Comparison of ENCODE assay signal across 1 cellular context in genomic region chr16:81473969-81474959, GRCh38.
TF ChIP-seq lines count a peak whose summit lies in the region.

No MANE protein-coding gene starts in this region.

TF ChIP-seq in WTC11, 78 proteins besides CTCF, POLR2A, EP300 and RAD21:
- TF ChIP-seq, protein P1, sequence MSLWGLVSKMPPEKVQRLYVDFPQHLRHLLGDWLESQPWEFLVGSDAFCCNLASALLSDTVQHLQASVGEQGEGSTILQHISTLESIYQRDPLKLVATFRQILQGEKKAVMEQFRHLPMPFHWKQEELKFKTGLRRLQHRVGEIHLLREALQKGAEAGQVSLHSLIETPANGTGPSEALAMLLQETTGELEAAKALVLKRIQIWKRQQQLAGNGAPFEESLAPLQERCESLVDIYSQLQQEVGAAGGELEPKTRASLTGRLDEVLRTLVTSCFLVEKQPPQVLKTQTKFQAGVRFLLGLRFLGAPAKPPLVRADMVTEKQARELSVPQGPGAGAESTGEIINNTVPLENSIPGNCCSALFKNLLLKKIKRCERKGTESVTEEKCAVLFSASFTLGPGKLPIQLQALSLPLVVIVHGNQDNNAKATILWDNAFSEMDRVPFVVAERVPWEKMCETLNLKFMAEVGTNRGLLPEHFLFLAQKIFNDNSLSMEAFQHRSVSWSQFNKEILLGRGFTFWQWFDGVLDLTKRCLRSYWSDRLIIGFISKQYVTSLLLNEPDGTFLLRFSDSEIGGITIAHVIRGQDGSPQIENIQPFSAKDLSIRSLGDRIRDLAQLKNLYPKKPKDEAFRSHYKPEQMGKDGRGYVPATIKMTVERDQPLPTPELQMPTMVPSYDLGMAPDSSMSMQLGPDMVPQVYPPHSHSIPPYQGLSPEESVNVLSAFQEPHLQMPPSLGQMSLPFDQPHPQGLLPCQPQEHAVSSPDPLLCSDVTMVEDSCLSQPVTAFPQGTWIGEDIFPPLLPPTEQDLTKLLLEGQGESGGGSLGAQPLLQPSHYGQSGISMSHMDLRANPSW (CRISPR knock-in tag; conservative IDR thresholded peaks at IDR 0.05; ENCODE audit: low read depth), result no peak
- TF ChIP-seq SP1 (CRISPR knock-in tag; conservative IDR thresholded peaks at IDR 0.05) (no peak), MYBL2 (CRISPR knock-in tag; IDR thresholded peaks at IDR 0.05) (no peak), TEAD1 (CRISPR knock-in tag; IDR thresholded peaks at IDR 0.05) (no peak), CREB1 (CRISPR knock-in tag; IDR thresholded peaks at IDR 0.05) (no peak), ZSCAN18 (CRISPR knock-in tag; IDR thresholded peaks at IDR 0.05) (no peak), MXD4 (CRISPR knock-in tag; IDR thresholded peaks at IDR 0.05; ENCODE audit: borderline replicate concordance) (no peak), RORB (CRISPR knock-in tag; IDR thresholded peaks at IDR 0.05) (no peak), AR (CRISPR knock-in tag; IDR thresholded peaks at IDR 0.05) (no peak), ETV6 (CRISPR knock-in tag; IDR thresholded peaks at IDR 0.05) (no peak), HMGA2 (CRISPR knock-in tag; IDR thresholded peaks at IDR 0.05) (no peak), ATF2 (CRISPR knock-in tag; IDR thresholded peaks at IDR 0.05; ENCODE audit: borderline replicate concordance, low read depth) (no peak), ZNF425 (CRISPR knock-in tag; conservative IDR thresholded peaks at IDR 0.05) (no peak), PRDM15 (CRISPR knock-in tag; IDR thresholded peaks at IDR 0.05) (no peak), GTF2I (CRISPR knock-in tag; conservative IDR thresholded peaks at IDR 0.05) (no peak), TEAD4 (CRISPR knock-in tag; IDR thresholded peaks at IDR 0.05) (no peak), ZNF219 (CRISPR knock-in tag; IDR thresholded peaks at IDR 0.05; ENCODE audit: borderline replicate concordance) (no peak)
- TF ChIP-seq, protein P2, sequence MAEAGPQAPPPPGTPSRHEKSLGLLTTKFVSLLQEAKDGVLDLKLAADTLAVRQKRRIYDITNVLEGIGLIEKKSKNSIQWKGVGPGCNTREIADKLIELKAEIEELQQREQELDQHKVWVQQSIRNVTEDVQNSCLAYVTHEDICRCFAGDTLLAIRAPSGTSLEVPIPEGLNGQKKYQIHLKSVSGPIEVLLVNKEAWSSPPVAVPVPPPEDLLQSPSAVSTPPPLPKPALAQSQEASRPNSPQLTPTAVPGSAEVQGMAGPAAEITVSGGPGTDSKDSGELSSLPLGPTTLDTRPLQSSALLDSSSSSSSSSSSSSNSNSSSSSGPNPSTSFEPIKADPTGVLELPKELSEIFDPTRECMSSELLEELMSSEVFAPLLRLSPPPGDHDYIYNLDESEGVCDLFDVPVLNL (CRISPR knock-in tag; IDR thresholded peaks at IDR 0.05; ENCODE audit: borderline replicate concordance, low read depth), result no peak
- TF ChIP-seq, protein P3, sequence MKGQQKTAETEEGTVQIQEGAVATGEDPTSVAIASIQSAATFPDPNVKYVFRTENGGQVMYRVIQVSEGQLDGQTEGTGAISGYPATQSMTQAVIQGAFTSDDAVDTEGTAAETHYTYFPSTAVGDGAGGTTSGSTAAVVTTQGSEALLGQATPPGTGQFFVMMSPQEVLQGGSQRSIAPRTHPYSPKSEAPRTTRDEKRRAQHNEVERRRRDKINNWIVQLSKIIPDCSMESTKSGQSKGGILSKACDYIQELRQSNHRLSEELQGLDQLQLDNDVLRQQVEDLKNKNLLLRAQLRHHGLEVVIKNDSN (CRISPR knock-in tag; IDR thresholded peaks at IDR 0.05), result no peak
TF ChIP-seq in WTC11: peak in this region for 0.
